Comparison of ENCODE assay signal across 8 cellular contexts in genomic region chr17:76500745-76501017, GRCh38. TPM values are rescaled to one million over a fixed set of nuclear protein-coding genes. Genes with fewer than 3 reads are reported as not detected.
A peak's percentile ranks its signal among the peaks of the same experiment; 100 is the strongest.
DNase-seq lines count a peak whose midpoint lies in the region; ATAC-seq and TF ChIP-seq lines count a peak whose summit lies in the region.

No MANE protein-coding gene starts in this region.

- no peak for TF ChIP-seq CTCF in SK-N-SH (IDR thresholded peaks at IDR 0.05)
- no peak for TF ChIP-seq CTCF in foreskin fibroblast (IDR thresholded peaks at IDR 0.05; ENCODE audit: low read depth, low read length)

- peaks cover 24% of the 10 kb centered on the region; the same call in 1 of the 2 replicates for H3K79me2 ChIP-seq in SK-N-SH (ENCODE audit: insufficient read depth)

- H3K9ac ChIP-seq in SK-N-SH, result peak overlapping the region; percentile 68
- peak overlapping the region; percentile 76 to 87 (median 85) for H3K9ac ChIP-seq in skeletal muscle tissue (ENCODE audit: low read depth in 1 of 3, low read length in 3 of 3)

- no peaks in the 10 kb centered on the region for H4K20me1 ChIP-seq in SK-N-SH (ENCODE audit: insufficient read depth)

- H3K4me2 ChIP-seq in SK-N-SH, result peak overlapping the region; percentile 92

- POLR2A ChIA-PET in SK-N-SH (lab: Yijun Ruan, JAX), result interaction anchor here (1.2 kb wide), 2 partner anchors 43 to 47 kb away, joined by 3 to 4 read pairs; partner anchors contain the start of gene UBE2O

- H3K4me3 ChIP-seq in SK-N-SH (ENCODE audit: low read depth in 2 of 2, low read length in 1 of 2) (peak overlapping the region; percentile 65 to 78), foreskin fibroblast (ENCODE audit: low read depth in 1 of 2, low read length in 2 of 2) (peak overlapping the region; percentile 45 to 49), skeletal muscle tissue (ENCODE audit: low read length in 3 of 3) (peak overlapping the region; percentile 70 to 83 (median 76))

- CTCF ChIA-PET in SK-N-SH (lab: Yijun Ruan, JAX), result interaction anchor here (1.0 to 56.8 kb wide), 8 partner anchors 11 to 201 kb away, joined by 3 to 1687 read pairs (median 50); partner anchors contain the start of genes AANAT, RHBDF2 and UBE2O

- DNase-seq in SK-N-SH (no peak), foreskin fibroblast (no peak), DMS53 treated with DMSO at 0.1 percent for 48 hours (lab: John Stamatoyannopoulos, UW; ENCODE audit: unreplicated experiment) (no peak), hippocampal formation (lab: John Stamatoyannopoulos, UW) (no peak), foreskin melanocyte (no peak)

- H3K27me3 ChIP-seq in SK-N-SH (ENCODE audit: insufficient read depth) (no peaks in the 10 kb centered on the region), skeletal muscle tissue (ENCODE audit: control insufficient read depth in 3 of 3, insufficient read depth in 3 of 3, low read length in 3 of 3) (no peaks in the 10 kb centered on the region)

- H3K36me3 ChIP-seq in SK-N-SH (replicated peaks in 1 of 2; ENCODE audit: control insufficient read depth in 1 of 2, insufficient read depth in 2 of 2, low read length in 1 of 2) (no peaks in the 10 kb centered on the region), skeletal muscle tissue (ENCODE audit: control insufficient read depth in 3 of 3, insufficient read depth in 3 of 3, low read length in 3 of 3) (no peaks in the 10 kb centered on the region)

- WGBS in SK-N-SH (ENCODE audit: low lambda C conversion rate), result 51% methylated on average over 8 of the region's 10 CpGs

- no peak for TF ChIP-seq RAD21 in SK-N-SH (IDR thresholded peaks at IDR 0.05; ENCODE audit: low read length)

- H3K27ac ChIP-seq in SK-N-SH (ENCODE audit: low read depth in 2 of 2, low read length in 1 of 2), result peak overlapping the region in 1 of 2 experiments; percentile 3; a peak in 1 of 4 replicates
- peak overlapping the region; percentile 73 for H3K27ac ChIP-seq in skeletal muscle tissue (ENCODE audit: low read depth, low read length)

- H3K9me2 ChIP-seq in SK-N-SH, result no peaks in the 10 kb centered on the region

- H3K4me1 ChIP-seq in SK-N-SH (ENCODE audit: control insufficient read depth in 1 of 2, insufficient read depth in 2 of 2, low read depth in 1 of 2, low read length in 1 of 2) (peaks cover 21 to 56% of the 10 kb centered on the region in 2 experiments; a peak in 3 of 4 replicates), skeletal muscle tissue (ENCODE audit: control insufficient read depth in 3 of 3, insufficient read depth in 3 of 3, low read length in 3 of 3) (peaks cover 38 to 58% (median 55%) of the 10 kb centered on the region in 3 donors)

- H2AFZ ChIP-seq in SK-N-SH (ENCODE audit: low read depth), result peak overlapping the region; percentile 94

- ATAC-seq in GM21737 (IDR thresholded peaks at IDR 0.05; ENCODE audit: unreplicated experiment), result peak; percentile 1
- ATAC-seq in HG02763 (IDR thresholded peaks at IDR 0.05; ENCODE audit: unreplicated experiment), result no peak

- no peak for TF ChIP-seq EP300 in SK-N-SH (IDR thresholded peaks at IDR 0.05; ENCODE audit: borderline replicate concordance in 1 of 2, low read depth in 1 of 2, low read length in 1 of 2)

- H3K9me3 ChIP-seq in SK-N-SH (no peaks in the 10 kb centered on the region), skeletal muscle tissue (ENCODE audit: control insufficient read depth in 3 of 3, low read length in 3 of 3) (no peaks in the 10 kb centered on the region)

- H3F3A ChIP-seq in SK-N-SH (replicated peaks; ENCODE audit: insufficient read depth), result peaks cover 21% of the 10 kb centered on the region

TF ChIP-seq in SK-N-SH, 30 proteins besides CTCF, POLR2A, EP300 and RAD21:
- TF ChIP-seq CHD2 (IDR thresholded peaks at IDR 0.05; ENCODE audit: low read length, partially characterized antibody) (peak; percentile 4), GABPA (IDR thresholded peaks at IDR 0.05; ENCODE audit: low read depth) (no peak)
- TF ChIP-seq, protein P1, sequence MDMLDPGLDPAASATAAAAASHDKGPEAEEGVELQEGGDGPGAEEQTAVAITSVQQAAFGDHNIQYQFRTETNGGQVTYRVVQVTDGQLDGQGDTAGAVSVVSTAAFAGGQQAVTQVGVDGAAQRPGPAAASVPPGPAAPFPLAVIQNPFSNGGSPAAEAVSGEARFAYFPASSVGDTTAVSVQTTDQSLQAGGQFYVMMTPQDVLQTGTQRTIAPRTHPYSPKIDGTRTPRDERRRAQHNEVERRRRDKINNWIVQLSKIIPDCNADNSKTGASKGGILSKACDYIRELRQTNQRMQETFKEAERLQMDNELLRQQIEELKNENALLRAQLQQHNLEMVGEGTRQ (IDR thresholded peaks at IDR 0.05; ENCODE audit: borderline replicate concordance, low read depth, low read length), result no peak

RNA-seq across cellular contexts. Expression of gene RHBDF2, which starts 0.5 kb away (rescaled TPM):
- 14.0 and 16.1 TPM in 2 replicates for polyA plus RNA-seq in SK-N-SH (2012; rRNA removed)
- polyA plus RNA-seq in SK-N-SH (2012; cell fraction: cytosol; rRNA removed), result 7.0 and 9.1 TPM in 2 replicates
- 51.9 and 65.9 TPM in 2 replicates for polyA plus RNA-seq in SK-N-SH (2012; cell fraction: nucleus; rRNA removed)
- 3.7 TPM for total RNA-seq in skeletal muscle tissue

RNA-seq across cellular contexts. Expression of gene AANAT, which starts 33.3 kb away (rescaled TPM):
- polyA plus RNA-seq in SK-N-SH (2012; rRNA removed), result 0.26 TPM in 1 of 2 replicates, not detected in the other
- 0.04 and 0.07 TPM in 2 replicates for polyA plus RNA-seq in SK-N-SH (2012; cell fraction: cytosol; rRNA removed)
- polyA plus RNA-seq in SK-N-SH (2012; cell fraction: nucleus; rRNA removed), result 0.56 and 1.2 TPM in 2 replicates
- total RNA-seq in skeletal muscle tissue, result not detected

RNA-seq across cellular contexts. Expression of gene CYGB, which starts 36.8 kb away (rescaled TPM):
- 1.7 and 3.7 TPM in 2 replicates for polyA plus RNA-seq in SK-N-SH (2012; rRNA removed)
- 1.3 and 3.2 TPM in 2 replicates for polyA plus RNA-seq in SK-N-SH (2012; cell fraction: cytosol; rRNA removed)
- 1.1 and 1.7 TPM in 2 replicates for polyA plus RNA-seq in SK-N-SH (2012; cell fraction: nucleus; rRNA removed)
- total RNA-seq in skeletal muscle tissue, result 8.9 TPM

RNA-seq across cellular contexts. Expression of gene PRCD, which starts 39.2 kb away (rescaled TPM):
- polyA plus RNA-seq in SK-N-SH (2012; rRNA removed), result 2.2 and 5.0 TPM in 2 replicates
- polyA plus RNA-seq in SK-N-SH (2012; cell fraction: cytosol; rRNA removed), result 5.8 and 8.0 TPM in 2 replicates
- 5.6 and 13.2 TPM in 2 replicates for polyA plus RNA-seq in SK-N-SH (2012; cell fraction: nucleus; rRNA removed)
- 0.52 TPM for total RNA-seq in skeletal muscle tissue

RNA-seq across cellular contexts. Expression of gene UBE2O, which starts 47.7 kb away (rescaled TPM):
- 20.0 and 25.4 TPM in 2 replicates for polyA plus RNA-seq in SK-N-SH (2012; rRNA removed)
- polyA plus RNA-seq in SK-N-SH (2012; cell fraction: cytosol; rRNA removed), result 9.8 and 16.2 TPM in 2 replicates
- 54.5 and 60.1 TPM in 2 replicates for polyA plus RNA-seq in SK-N-SH (2012; cell fraction: nucleus; rRNA removed)
- total RNA-seq in skeletal muscle tissue, result 20.9 TPM
